Comparison of ENCODE assay signal across 11 cellular contexts in the genomic region with DNA sequence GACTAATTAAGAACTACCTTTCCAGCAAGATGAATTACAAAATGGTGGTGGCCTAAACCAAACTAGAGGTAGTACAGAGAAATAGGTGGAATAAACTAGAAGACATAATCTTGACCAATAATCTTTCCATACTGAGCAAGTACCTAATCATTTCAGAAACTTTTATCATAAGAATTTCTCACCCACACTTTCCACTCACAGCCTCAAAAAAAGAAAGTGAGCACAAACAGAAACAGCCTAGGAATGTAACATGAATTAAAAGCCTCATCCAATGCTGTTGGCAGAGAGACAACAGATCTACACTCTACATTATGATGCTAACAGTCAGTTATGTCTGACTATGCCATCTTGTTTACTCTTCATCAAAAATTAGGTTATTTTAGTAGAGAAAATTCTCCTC. TPM values are rescaled to one million over a fixed set of nuclear protein-coding genes. Genes with fewer than 3 reads are reported as not detected.
DNase-seq lines count a peak whose midpoint lies in the region; ATAC-seq, FAIRE-seq and TF ChIP-seq lines count a peak whose summit lies in the region.
"Had no signal": no experiment of that assay in that cellular context is flagged by ENCODE, and none has a peak within 500 bp of the region (broad histone marks: within the 10 kb centered on the region; RNA-seq: fewer than 3 reads in every experiment).

No MANE protein-coding gene starts in this region.

- H3K4me1 ChIP-seq in HepG2 (ENCODE audit: insufficient read depth, low read length) (peaks cover 28% of the 10 kb centered on the region), right lobe of liver (peaks cover 0 to 24% (median 7%) of the 10 kb centered on the region in 4 donors)

- peaks cover 24% of the 10 kb centered on the region for H3K36me3 Mint-ChIP-seq in activated CD8-positive, alpha-beta T cell treated with anti-CD3 and anti-CD28 coated beads, Interleukin-2, amount 10 ng/mL, durations not matched to agents 7 days and 5 days (ENCODE audit: low read depth)
- peaks cover 10% of the 10 kb centered on the region for H3K36me3 Mint-ChIP-seq in type B pancreatic cell

- H3K4me2 ChIP-seq in HepG2 (ENCODE audit: low read depth, low read length): peak overlapping the region; percentile 71

- TF ChIP-seq CTCF in HepG2 (CRISPR knock-in tag; IDR thresholded peaks at IDR 0.05): no peak
- TF ChIP-seq CTCF in right lobe of liver (IDR thresholded peaks at IDR 0.05): no peak
- no peak for TF ChIP-seq CTCF in type B pancreatic cell (conservative IDR thresholded peaks at IDR 0.05)
- no peak for TF ChIP-seq CTCF in GM13976 (IDR thresholded peaks at IDR 0.05; ENCODE audit: borderline replicate concordance, control extremely low read depth, extremely low read depth, insufficient read depth, missing control alignments)

- 0 out of 2 replicates have a peak overlapping the region, but pooled peaks have one; percentile 1 for H3K9ac ChIP-seq in HepG2 (ENCODE audit: insufficient read depth, low read depth, low read length)

- peaks cover 52% of the 10 kb centered on the region for H3K4me1 Mint-ChIP-seq in activated CD8-positive, alpha-beta T cell treated with anti-CD3 and anti-CD28 coated beads, Interleukin-2, amount 10 ng/mL, durations not matched to agents 7 days and 5 days (ENCODE audit: low read depth)
- peaks cover 31% of the 10 kb centered on the region for H3K4me1 Mint-ChIP-seq in type B pancreatic cell (ENCODE audit: unreplicated experiment)

- no peaks in the 10 kb centered on the region for H3K9me3 Mint-ChIP-seq in activated CD8-positive, alpha-beta T cell treated with anti-CD3 and anti-CD28 coated beads, Interleukin-2, amount 10 ng/mL, durations not matched to agents 7 days and 5 days (ENCODE audit: insufficient read depth)
- H3K9me3 Mint-ChIP-seq in type B pancreatic cell: no peaks in the 10 kb centered on the region

- TF ChIP-seq POLR2A in HepG2 (IDR thresholded peaks at IDR 0.05; ENCODE audit: insufficient read depth in 1 of 2, low read depth in 2 of 2, low read length in 2 of 2) (no peak), right lobe of liver (IDR thresholded peaks at IDR 0.05) (no peak)

- no TSS peak for BruUV-seq in HepG2 (replicated peaks; lab: Mats Ljungman, UMichigan)

- peaks cover 0 to 6% of the 10 kb centered on the region in 2 experiments; a peak in 3 of 5 replicates for H3K36me3 ChIP-seq in HepG2 (replicated peaks in 1 of 2; ENCODE audit: control insufficient read depth in 1 of 2, insufficient read depth in 2 of 2, low read length in 2 of 2)
- no peaks in the 10 kb centered on the region for H3K36me3 ChIP-seq in right lobe of liver
- H3K36me3 ChIP-seq: vagina had no signal

- 0 out of 2 replicates have a peak, but pooled peaks cover 9% of the 10 kb centered on the region for H4K20me1 ChIP-seq in HepG2 (ENCODE audit: insufficient read depth, low read length)

- POLR2A ChIA-PET in HepG2 (lab: Yijun Ruan, JAX): no interaction called here
- POLR2A ChIA-PET in activated CD8-positive, alpha-beta T cell treated with anti-CD3 and anti-CD28 coated beads, Interleukin-2, amount 10 ng/mL, durations not matched to agents 7 days and 5 days (lab: Charles Lee): no interaction called here

- CTCF ChIA-PET in HepG2 (lab: Yijun Ruan, JAX; ENCODE audit: low intra/inter-chr PET ratio, low total read pairs): no interaction called here
- CTCF ChIA-PET in activated CD8-positive, alpha-beta T cell treated with anti-CD3 and anti-CD28 coated beads, Interleukin-2, amount 10 ng/mL, durations not matched to agents 7 days and 5 days (lab: Charles Lee): no interaction called here

- TF ChIP-seq EP300 in HepG2 (IDR thresholded peaks at IDR 0.05; ENCODE audit: low read depth in 2 of 2, low read length in 2 of 2) (no peak), HepG2 (CRISPR knock-in tag; IDR thresholded peaks at IDR 0.05; ENCODE audit: borderline replicate concordance) (no peak)

- no peak for TF ChIP-seq RAD21 in HepG2 (CRISPR knock-in tag; IDR thresholded peaks at IDR 0.05)

- DNase-seq in HepG2 (ENCODE audit: low spot score): no peak
- DNase-seq in right lobe of liver: no peak
- DNase-seq in activated CD8-positive, alpha-beta T cell treated with anti-CD3 and anti-CD28 coated beads, Interleukin-2, amount 10 ng/mL, durations not matched to agents 7 days and 5 days: no peak
- peak; percentile 57 for DNase-seq in hepatic stellate cell (ENCODE audit: low spot score)
- DNase-seq in type B pancreatic cell (ENCODE audit: extremely low spot score, unreplicated experiment): no peak
- no peak for DNase-seq in Ammon's horn (ENCODE audit: low spot score)
- DNase-seq in GM13976 (ENCODE audit: low spot score): no peak
- DNase-seq: GDM1, OCI-M1 had no signal

- H3K79me2 ChIP-seq in HepG2 (ENCODE audit: insufficient read depth, low read length): peaks cover 63% of the 10 kb centered on the region

- intact Hi-C loops in HepG2 (cut with micrococcal nuclease; ENCODE audit: unreplicated experiment): no loop called here
- intact Hi-C loops in right lobe of liver (cut with DNase I): no loop called here

- H3K27ac ChIP-seq in HepG2 (ENCODE audit: extremely low read length, insufficient read depth, low read length) (no peak overlapping the region), right lobe of liver (no peak overlapping the region)
- H3K27ac ChIP-seq: vagina had no signal

- peak overlapping the region; percentile 58 for H3K27ac Mint-ChIP-seq in activated CD8-positive, alpha-beta T cell treated with anti-CD3 and anti-CD28 coated beads, Interleukin-2, amount 10 ng/mL, durations not matched to agents 7 days and 5 days
- peak overlapping the region; percentile 72 for H3K27ac Mint-ChIP-seq in type B pancreatic cell

- no peak for FAIRE-seq in HepG2 (lab: Jason Lieb, UNC)

- H3K9me3 ChIP-seq in HepG2 (ENCODE audit: low read length): no peaks in the 10 kb centered on the region
- no peaks in the 10 kb centered on the region for H3K9me3 ChIP-seq in right lobe of liver
- H3K9me3 ChIP-seq: vagina had no signal

- peak overlapping the region; percentile 18 to 41 (median 32); a peak in 4 of 6 replicates for H3K4me3 ChIP-seq in HepG2 (replicated peaks in 1 of 3; ENCODE audit: insufficient read depth in 1 of 3, low read depth in 2 of 3, low read length in 3 of 3)
- H3K4me3 ChIP-seq in right lobe of liver: no peak overlapping the region

- ATAC-seq in HepG2 (no peak), right lobe of liver (no peak)
- ATAC-seq in activated CD8-positive, alpha-beta T cell treated with anti-CD3 and anti-CD28 coated beads, Interleukin-2, amount 10 ng/mL, durations not matched to agents 7 days and 5 days: no peak
- ATAC-seq in activated CD4-positive, CD25-positive, alpha-beta regulatory T cell treated with anti-CD3 and anti-CD28 coated beads, Interleukin-2, amount 50 U/mL, for 24 hours: no peak

- H3K4me3 Mint-ChIP-seq in activated CD8-positive, alpha-beta T cell treated with anti-CD3 and anti-CD28 coated beads, Interleukin-2, amount 10 ng/mL, durations not matched to agents 7 days and 5 days: peak overlapping the region; percentile 59
- peak overlapping the region; percentile 81 for H3K4me3 Mint-ChIP-seq in type B pancreatic cell

- no peaks in the 10 kb centered on the region for H3K27me3 Mint-ChIP-seq in activated CD8-positive, alpha-beta T cell treated with anti-CD3 and anti-CD28 coated beads, Interleukin-2, amount 10 ng/mL, durations not matched to agents 7 days and 5 days (ENCODE audit: low read depth)
- H3K27me3 Mint-ChIP-seq in type B pancreatic cell: no peaks in the 10 kb centered on the region

- no peaks in the 10 kb centered on the region; a peak in 1 of 5 replicates for H3K27me3 ChIP-seq in HepG2 (ENCODE audit: control insufficient read depth in 1 of 2, insufficient read depth in 2 of 2, low read length in 2 of 2)
- H3K27me3 ChIP-seq in right lobe of liver: no peaks in the 10 kb centered on the region
- H3K27me3 ChIP-seq: vagina had no signal

- H2AFZ ChIP-seq in HepG2 (ENCODE audit: low read length): no peak overlapping the region

- in situ Hi-C loops in HepG2 (cut with HindIII; ENCODE audit: extremely low pct_ligation_motif_present, low pct_unique_long_range_greater_than_20kb): no loop called here
- in situ Hi-C loops in GM13976 (cut with MboI; ENCODE audit: low sequenced_read_pairs, unreplicated experiment): no loop called here

TF ChIP-seq in HepG2, 621 proteins besides CTCF, POLR2A, EP300 and RAD21 (continues in another document):
- no peak for TF ChIP-seq FOXK2 (IDR thresholded peaks at IDR 0.05)
- no peak for TF ChIP-seq RARG (CRISPR knock-in tag; IDR thresholded peaks at IDR 0.05; ENCODE audit: low read depth)
- no peak for TF ChIP-seq ARNT2 (CRISPR knock-in tag; IDR thresholded peaks at IDR 0.05; ENCODE audit: low read depth)
- TF ChIP-seq POLR2G (IDR thresholded peaks at IDR 0.05; ENCODE audit: low read depth, low read length): no peak
- no peak for TF ChIP-seq ZEB1 (IDR thresholded peaks at IDR 0.05; ENCODE audit: insufficient replicate concordance, low read depth)
- TF ChIP-seq TARDBP (CRISPR knock-in tag; IDR thresholded peaks at IDR 0.05): no peak

RNA-seq across cellular contexts. Expression of gene RNF38, which starts 1.3 kb away (rescaled TPM):
- total RNA-seq in HepG2 (2016; rRNA removed; fragmentation: Illumina TruSeq; extraction: Trizol) (9.1 and 16.2 TPM in 2 replicates), right lobe of liver (10 to 100 TPM in 4 of 6 experiments, 1 to 10 TPM in 2; 6.8 to 13.5 (median 11.9) TPM), type B pancreatic cell (ENCODE audit: low replicate concordance) (34.7 and 39.9 TPM in 2 replicates)
- 6.7 and 7.6 TPM in 2 replicates for total RNA-seq in HepG2 (2016; cell fraction: cytosol; rRNA removed; fragmentation: Illumina TruSeq; extraction: Trizol; ENCODE audit: low read depth)
- total RNA-seq in HepG2 (2016; cell fraction: insoluble cytoplasmic fraction; rRNA removed; fragmentation: Illumina TruSeq; extraction: Trizol): 8.0 and 14.4 TPM in 2 replicates
- total RNA-seq in HepG2 (2016; cell fraction: membrane; rRNA removed; fragmentation: Illumina TruSeq; extraction: Trizol): 13.6 and 14.3 TPM in 2 replicates
- total RNA-seq in HepG2 (2016; cell fraction: nucleus; rRNA removed; fragmentation: Illumina TruSeq; extraction: Trizol): 10.3 and 11.7 TPM in 2 replicates
- 24.8 and 32.1 TPM in 2 replicates for polyA plus RNA-seq in HepG2 (2011; rRNA removed)
- 18.3 and 19.4 TPM in 2 replicates for polyA plus RNA-seq in HepG2 (2011; cell fraction: cytosol; rRNA removed)
- polyA plus RNA-seq in HepG2 (2011; cell fraction: nucleus; rRNA removed): 18.0 and 18.4 TPM in 2 replicates
- polyA plus RNA-seq in HepG2 (2012): 13.1 and 14.4 TPM in 2 replicates
- 1.8 and 2.4 TPM in 2 replicates for polyA plus RNA-seq in HepG2 (2016; cell fraction: cytosol; fragmentation: Illumina TruSeq; extraction: Trizol; ENCODE audit: low read depth)
- 18.8 and 19.6 TPM in 2 replicates for polyA plus RNA-seq in HepG2 (2016; cell fraction: insoluble cytoplasmic fraction; fragmentation: Illumina TruSeq; extraction: Trizol; ENCODE audit: low read depth)
- polyA plus RNA-seq in HepG2 (2016; cell fraction: membrane; fragmentation: Illumina TruSeq; extraction: Trizol; ENCODE audit: low read depth): 8.9 and 9.0 TPM in 2 replicates
- 14.3 and 15.2 TPM in 2 replicates for polyA plus RNA-seq in HepG2 (2016; cell fraction: nucleus; fragmentation: Illumina TruSeq; extraction: Trizol; ENCODE audit: insufficient read depth, low read depth)
- 76.4 and 85.4 TPM in 2 replicates for polyA minus RNA-seq in HepG2 (2011; rRNA and poly(A)+ RNA removed; ENCODE audit: low replicate concordance)
- polyA minus RNA-seq in HepG2 (2011; cell fraction: cytosol; rRNA and poly(A)+ RNA removed): 15.9 and 21.4 TPM in 2 replicates
- 24.9 and 25.5 TPM in 2 replicates for polyA minus RNA-seq in HepG2 (2011; cell fraction: nucleus; rRNA and poly(A)+ RNA removed)
- total RNA-seq in activated CD8-positive, alpha-beta T cell treated with anti-CD3 and anti-CD28 coated beads, Interleukin-2, amount 10 ng/mL, durations not matched to agents 7 days and 5 days: 10 to 100 TPM; 39.5 to 40.0 TPM

Comparison
In these comparisons a context has a peak if more than half of its experiments do, and no peak if none do; other contexts are left out.
1. H3K4me3 ChIP-seq: peak in HepG2 (3 of 3); none in right lobe of liver (0 of 3).